In the genomic region with DNA sequence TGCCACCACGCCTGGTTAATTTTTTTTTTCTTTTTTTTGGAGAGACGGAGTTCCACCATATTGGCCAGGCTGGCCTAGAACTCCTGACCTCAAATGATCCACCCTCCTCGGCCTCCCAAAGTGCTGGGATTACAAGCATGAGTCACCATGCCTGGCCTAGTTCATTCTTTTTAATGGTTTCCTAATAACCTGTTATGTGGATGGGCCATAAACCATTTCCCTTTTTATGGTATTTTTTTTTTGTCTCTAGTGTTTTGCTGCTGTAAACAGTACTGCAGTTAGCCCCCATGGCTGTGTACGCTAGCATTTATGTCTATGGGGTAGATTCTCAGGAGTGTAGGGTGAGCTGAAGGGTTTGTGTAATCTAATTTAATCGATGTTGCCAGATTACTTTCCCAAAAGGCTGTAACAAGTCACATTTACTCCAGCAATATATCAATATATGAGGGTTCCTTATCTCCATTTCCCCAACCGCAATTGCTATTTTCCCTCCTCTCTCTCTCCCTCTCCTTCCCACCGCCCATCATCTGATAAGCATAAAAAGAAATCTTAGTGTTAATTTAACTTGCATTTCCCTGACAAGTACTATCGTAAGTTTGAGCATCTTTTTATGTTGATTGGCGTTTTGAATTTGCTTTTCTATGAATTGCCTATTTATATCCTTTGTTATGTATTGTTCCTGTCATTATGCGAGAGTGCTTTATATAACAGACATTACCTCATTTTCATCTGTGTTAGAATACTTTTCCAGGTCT, we compare ENCODE assay signal across 1 cellular context.
A peak's percentile ranks its signal among the peaks of the same experiment; 100 is the strongest.
TF ChIP-seq lines count a peak whose summit lies in the region.

No MANE protein-coding gene starts in this region.

TF ChIP-seq in HEK293, 187 proteins besides CTCF, POLR2A, EP300 and RAD21 (continued from another document and continues in another):
- TF ChIP-seq, protein P1, sequence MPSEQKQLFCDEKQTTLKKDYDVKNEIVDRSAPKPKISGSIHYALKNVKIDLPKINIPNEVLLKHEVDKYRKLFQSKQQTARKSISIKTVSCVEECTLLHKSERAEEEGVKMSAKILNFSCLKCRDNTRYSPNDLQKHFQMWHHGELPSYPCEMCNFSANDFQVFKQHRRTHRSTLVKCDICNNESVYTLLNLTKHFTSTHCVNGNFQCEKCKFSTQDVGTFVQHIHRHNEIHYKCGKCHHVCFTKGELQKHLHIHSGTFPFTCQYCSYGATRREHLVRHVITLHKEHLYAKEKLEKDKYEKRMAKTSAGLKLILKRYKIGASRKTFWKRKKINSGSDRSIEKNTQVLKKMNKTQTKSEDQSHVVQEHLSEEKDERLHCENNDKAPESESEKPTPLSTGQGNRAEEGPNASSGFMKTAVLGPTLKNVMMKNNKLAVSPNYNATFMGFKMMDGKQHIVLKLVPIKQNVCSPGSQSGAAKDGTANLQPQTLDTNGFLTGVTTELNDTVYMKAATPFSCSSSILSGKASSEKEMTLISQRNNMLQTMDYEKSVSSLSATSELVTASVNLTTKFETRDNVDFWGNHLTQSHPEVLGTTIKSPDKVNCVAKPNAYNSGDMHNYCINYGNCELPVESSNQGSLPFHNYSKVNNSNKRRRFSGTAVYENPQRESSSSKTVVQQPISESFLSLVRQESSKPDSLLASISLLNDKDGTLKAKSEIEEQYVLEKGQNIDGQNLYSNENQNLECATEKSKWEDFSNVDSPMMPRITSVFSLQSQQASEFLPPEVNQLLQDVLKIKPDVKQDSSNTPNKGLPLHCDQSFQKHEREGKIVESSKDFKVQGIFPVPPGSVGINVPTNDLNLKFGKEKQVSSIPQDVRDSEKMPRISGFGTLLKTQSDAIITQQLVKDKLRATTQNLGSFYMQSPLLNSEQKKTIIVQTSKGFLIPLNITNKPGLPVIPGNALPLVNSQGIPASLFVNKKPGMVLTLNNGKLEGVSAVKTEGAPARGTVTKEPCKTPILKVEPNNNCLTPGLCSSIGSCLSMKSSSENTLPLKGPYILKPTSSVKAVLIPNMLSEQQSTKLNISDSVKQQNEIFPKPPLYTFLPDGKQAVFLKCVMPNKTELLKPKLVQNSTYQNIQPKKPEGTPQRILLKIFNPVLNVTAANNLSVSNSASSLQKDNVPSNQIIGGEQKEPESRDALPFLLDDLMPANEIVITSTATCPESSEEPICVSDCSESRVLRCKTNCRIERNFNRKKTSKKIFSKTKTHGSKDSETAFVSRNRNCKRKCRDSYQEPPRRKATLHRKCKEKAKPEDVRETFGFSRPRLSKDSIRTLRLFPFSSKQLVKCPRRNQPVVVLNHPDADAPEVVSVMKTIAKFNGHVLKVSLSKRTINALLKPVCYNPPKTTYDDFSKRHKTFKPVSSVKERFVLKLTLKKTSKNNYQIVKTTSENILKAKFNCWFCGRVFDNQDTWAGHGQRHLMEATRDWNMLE (tag by site-specific recombination; conservative IDR thresholded peaks at IDR 0.05; ENCODE audit: low read depth): no peak; the same call in 1 of the 2 replicates
- TF ChIP-seq ZNF629 (tag by site-specific recombination; IDR thresholded peaks at IDR 0.05): peak; percentile 91
- TF ChIP-seq, protein P2, sequence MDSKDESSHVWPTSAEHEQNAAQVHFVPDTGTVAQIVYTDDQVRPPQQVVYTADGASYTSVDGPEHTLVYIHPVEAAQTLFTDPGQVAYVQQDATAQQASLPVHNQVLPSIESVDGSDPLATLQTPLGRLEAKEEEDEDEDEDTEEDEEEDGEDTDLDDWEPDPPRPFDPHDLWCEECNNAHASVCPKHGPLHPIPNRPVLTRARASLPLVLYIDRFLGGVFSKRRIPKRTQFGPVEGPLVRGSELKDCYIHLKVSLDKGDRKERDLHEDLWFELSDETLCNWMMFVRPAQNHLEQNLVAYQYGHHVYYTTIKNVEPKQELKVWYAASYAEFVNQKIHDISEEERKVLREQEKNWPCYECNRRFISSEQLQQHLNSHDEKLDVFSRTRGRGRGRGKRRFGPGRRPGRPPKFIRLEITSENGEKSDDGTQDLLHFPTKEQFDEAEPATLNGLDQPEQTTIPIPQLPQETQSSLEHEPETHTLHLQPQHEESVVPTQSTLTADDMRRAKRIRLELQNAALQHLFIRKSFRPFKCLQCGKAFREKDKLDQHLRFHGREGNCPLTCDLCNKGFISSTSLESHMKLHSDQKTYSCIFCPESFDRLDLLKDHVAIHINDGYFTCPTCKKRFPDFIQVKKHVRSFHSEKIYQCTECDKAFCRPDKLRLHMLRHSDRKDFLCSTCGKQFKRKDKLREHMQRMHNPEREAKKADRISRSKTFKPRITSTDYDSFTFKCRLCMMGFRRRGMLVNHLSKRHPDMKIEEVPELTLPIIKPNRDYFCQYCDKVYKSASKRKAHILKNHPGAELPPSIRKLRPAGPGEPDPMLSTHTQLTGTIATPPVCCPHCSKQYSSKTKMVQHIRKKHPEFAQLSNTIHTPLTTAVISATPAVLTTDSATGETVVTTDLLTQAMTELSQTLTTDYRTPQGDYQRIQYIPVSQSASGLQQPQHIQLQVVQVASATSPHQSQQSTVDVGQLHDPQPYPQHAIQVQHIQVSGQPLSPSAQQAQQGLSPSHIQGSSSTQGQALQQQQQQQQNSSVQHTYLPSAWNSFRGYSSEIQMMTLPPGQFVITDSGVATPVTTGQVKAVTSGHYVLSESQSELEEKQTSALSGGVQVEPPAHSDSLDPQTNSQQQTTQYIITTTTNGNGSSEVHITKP (tag by site-specific recombination; IDR thresholded peaks at IDR 0.05): peak; percentile 83
- TF ChIP-seq ZNF350 (tag by site-specific recombination; IDR thresholded peaks at IDR 0.05): no peak
- TF ChIP-seq ZNF19 (tag by site-specific recombination; IDR thresholded peaks at IDR 0.05; ENCODE audit: low read depth): 0 out of 2 replicates have a peak, but pooled peaks have one; percentile 63
- peak; percentile 60; the same call in 1 of the 2 replicates for TF ChIP-seq EGR2 (tag by site-specific recombination; IDR thresholded peaks at IDR 0.05; ENCODE audit: low read depth)
- TF ChIP-seq ZFP3 (tag by site-specific recombination; IDR thresholded peaks at IDR 0.05; ENCODE audit: low read depth): 0 out of 2 replicates have a peak, but pooled peaks have one; percentile 48
- TF ChIP-seq ZNF292 (tag by site-specific recombination; IDR thresholded peaks at IDR 0.05; ENCODE audit: borderline replicate concordance, low read depth): no peak
- peak; percentile 80 for TF ChIP-seq HOXD13 (CRISPR knock-in tag; IDR thresholded peaks at IDR 0.05; ENCODE audit: borderline replicate concordance)
- TF ChIP-seq, protein P3, sequence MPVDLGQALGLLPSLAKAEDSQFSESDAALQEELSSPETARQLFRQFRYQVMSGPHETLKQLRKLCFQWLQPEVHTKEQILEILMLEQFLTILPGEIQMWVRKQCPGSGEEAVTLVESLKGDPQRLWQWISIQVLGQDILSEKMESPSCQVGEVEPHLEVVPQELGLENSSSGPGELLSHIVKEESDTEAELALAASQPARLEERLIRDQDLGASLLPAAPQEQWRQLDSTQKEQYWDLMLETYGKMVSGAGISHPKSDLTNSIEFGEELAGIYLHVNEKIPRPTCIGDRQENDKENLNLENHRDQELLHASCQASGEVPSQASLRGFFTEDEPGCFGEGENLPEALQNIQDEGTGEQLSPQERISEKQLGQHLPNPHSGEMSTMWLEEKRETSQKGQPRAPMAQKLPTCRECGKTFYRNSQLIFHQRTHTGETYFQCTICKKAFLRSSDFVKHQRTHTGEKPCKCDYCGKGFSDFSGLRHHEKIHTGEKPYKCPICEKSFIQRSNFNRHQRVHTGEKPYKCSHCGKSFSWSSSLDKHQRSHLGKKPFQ (tag by site-specific recombination; IDR thresholded peaks at IDR 0.05): peak; percentile 95
- peak; percentile 69; the same call in 1 of the 2 replicates for TF ChIP-seq ZSCAN16 (tag by site-specific recombination; IDR thresholded peaks at IDR 0.05)
- peak; percentile 98 for TF ChIP-seq GLI2 (tag by site-specific recombination; IDR thresholded peaks at IDR 0.05; ENCODE audit: borderline replicate concordance, low read depth)
- no peak for TF ChIP-seq ZNF433 (tag by site-specific recombination; IDR thresholded peaks at IDR 0.05; ENCODE audit: low read depth)
- peak; percentile 40 for TF ChIP-seq ZFHX2 (tag by site-specific recombination; conservative IDR thresholded peaks at IDR 0.05)
- no peak for TF ChIP-seq ZNF654 (tag by site-specific recombination; IDR thresholded peaks at IDR 0.05; ENCODE audit: low read depth)
- TF ChIP-seq ZNF473 (tag by site-specific recombination; IDR thresholded peaks at IDR 0.05): no peak
- TF ChIP-seq, protein P4, sequence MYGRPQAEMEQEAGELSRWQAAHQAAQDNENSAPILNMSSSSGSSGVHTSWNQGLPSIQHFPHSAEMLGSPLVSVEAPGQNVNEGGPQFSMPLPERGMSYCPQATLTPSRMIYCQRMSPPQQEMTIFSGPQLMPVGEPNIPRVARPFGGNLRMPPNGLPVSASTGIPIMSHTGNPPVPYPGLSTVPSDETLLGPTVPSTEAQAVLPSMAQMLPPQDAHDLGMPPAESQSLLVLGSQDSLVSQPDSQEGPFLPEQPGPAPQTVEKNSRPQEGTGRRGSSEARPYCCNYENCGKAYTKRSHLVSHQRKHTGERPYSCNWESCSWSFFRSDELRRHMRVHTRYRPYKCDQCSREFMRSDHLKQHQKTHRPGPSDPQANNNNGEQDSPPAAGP (tag by site-specific recombination; IDR thresholded peaks at IDR 0.05): peak; percentile 98
- TF ChIP-seq, protein P5, sequence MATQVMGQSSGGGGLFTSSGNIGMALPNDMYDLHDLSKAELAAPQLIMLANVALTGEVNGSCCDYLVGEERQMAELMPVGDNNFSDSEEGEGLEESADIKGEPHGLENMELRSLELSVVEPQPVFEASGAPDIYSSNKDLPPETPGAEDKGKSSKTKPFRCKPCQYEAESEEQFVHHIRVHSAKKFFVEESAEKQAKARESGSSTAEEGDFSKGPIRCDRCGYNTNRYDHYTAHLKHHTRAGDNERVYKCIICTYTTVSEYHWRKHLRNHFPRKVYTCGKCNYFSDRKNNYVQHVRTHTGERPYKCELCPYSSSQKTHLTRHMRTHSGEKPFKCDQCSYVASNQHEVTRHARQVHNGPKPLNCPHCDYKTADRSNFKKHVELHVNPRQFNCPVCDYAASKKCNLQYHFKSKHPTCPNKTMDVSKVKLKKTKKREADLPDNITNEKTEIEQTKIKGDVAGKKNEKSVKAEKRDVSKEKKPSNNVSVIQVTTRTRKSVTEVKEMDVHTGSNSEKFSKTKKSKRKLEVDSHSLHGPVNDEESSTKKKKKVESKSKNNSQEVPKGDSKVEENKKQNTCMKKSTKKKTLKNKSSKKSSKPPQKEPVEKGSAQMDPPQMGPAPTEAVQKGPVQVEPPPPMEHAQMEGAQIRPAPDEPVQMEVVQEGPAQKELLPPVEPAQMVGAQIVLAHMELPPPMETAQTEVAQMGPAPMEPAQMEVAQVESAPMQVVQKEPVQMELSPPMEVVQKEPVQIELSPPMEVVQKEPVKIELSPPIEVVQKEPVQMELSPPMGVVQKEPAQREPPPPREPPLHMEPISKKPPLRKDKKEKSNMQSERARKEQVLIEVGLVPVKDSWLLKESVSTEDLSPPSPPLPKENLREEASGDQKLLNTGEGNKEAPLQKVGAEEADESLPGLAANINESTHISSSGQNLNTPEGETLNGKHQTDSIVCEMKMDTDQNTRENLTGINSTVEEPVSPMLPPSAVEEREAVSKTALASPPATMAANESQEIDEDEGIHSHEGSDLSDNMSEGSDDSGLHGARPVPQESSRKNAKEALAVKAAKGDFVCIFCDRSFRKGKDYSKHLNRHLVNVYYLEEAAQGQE (tag by site-specific recombination; IDR thresholded peaks at IDR 0.05): no peak
- peak; percentile 35; the same call in 1 of the 2 replicates for TF ChIP-seq ZNF335 (tag by site-specific recombination; conservative IDR thresholded peaks at IDR 0.05)
- peak; percentile 30; the same call in 1 of the 2 replicates for TF ChIP-seq ZNF239 (tag by site-specific recombination; IDR thresholded peaks at IDR 0.05)
- TF ChIP-seq, protein P6, sequence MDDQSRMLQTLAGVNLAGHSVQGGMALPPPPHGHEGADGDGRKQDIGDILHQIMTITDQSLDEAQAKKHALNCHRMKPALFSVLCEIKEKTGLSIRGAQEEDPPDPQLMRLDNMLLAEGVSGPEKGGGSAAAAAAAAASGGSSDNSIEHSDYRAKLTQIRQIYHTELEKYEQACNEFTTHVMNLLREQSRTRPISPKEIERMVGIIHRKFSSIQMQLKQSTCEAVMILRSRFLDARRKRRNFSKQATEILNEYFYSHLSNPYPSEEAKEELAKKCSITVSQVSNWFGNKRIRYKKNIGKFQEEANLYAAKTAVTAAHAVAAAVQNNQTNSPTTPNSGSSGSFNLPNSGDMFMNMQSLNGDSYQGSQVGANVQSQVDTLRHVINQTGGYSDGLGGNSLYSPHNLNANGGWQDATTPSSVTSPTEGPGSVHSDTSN (CRISPR knock-in tag; IDR thresholded peaks at IDR 0.05): no peak
- TF ChIP-seq ZNF558 (tag by site-specific recombination; IDR thresholded peaks at IDR 0.05): peak; percentile 71; the same call in 1 of the 2 replicates
- 0 out of 2 replicates have a peak, but pooled peaks have one; percentile 73 for TF ChIP-seq TRIM28 (IDR thresholded peaks at IDR 0.05; ENCODE audit: borderline replicate concordance, low read length)
- TF ChIP-seq ZNF664 (tag by site-specific recombination; IDR thresholded peaks at IDR 0.05): peak; percentile 93
- no peak for TF ChIP-seq ZNF548 (tag by site-specific recombination; IDR thresholded peaks at IDR 0.05)
- TF ChIP-seq MZF1 (tag by site-specific recombination; IDR thresholded peaks at IDR 0.05; ENCODE audit: borderline replicate concordance): peak; percentile 89; the same call in 1 of the 2 replicates
- TF ChIP-seq ZNF140 (tag by site-specific recombination; IDR thresholded peaks at IDR 0.05): peak; percentile 33; the same call in 1 of the 2 replicates
- TF ChIP-seq, protein P7, sequence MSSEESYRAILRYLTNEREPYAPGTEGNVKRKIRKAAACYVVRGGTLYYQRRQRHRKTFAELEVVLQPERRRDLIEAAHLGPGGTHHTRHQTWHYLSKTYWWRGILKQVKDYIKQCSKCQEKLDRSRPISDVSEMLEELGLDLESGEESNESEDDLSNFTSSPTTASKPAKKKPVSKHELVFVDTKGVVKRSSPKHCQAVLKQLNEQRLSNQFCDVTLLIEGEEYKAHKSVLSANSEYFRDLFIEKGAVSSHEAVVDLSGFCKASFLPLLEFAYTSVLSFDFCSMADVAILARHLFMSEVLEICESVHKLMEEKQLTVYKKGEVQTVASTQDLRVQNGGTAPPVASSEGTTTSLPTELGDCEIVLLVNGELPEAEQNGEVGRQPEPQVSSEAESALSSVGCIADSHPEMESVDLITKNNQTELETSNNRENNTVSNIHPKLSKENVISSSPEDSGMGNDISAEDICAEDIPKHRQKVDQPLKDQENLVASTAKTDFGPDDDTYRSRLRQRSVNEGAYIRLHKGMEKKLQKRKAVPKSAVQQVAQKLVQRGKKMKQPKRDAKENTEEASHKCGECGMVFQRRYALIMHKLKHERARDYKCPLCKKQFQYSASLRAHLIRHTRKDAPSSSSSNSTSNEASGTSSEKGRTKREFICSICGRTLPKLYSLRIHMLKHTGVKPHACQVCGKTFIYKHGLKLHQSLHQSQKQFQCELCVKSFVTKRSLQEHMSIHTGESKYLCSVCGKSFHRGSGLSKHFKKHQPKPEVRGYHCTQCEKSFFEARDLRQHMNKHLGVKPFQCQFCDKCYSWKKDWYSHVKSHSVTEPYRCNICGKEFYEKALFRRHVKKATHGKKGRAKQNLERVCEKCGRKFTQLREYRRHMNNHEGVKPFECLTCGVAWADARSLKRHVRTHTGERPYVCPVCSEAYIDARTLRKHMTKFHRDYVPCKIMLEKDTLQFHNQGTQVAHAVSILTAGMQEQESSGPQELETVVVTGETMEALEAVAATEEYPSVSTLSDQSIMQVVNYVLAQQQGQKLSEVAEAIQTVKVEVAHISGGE (tag by site-specific recombination; conservative IDR thresholded peaks at IDR 0.05; ENCODE audit: low read depth): no peak; the same call in 1 of the 2 replicates
- TF ChIP-seq ZNF76 (tag by site-specific recombination; IDR thresholded peaks at IDR 0.05; ENCODE audit: borderline replicate concordance, low read depth): peak; percentile 57; the same call in 1 of the 2 replicates
